In genomic region chr10:115772606-115773005, GRCh38 we compare ENCODE assay signal across 19 cellular contexts.
A peak's percentile ranks its signal among the peaks of the same experiment; 100 is the strongest.
DNase-seq lines count a peak whose midpoint lies in the region; ATAC-seq and TF ChIP-seq lines count a peak whose summit lies in the region.
"Had no signal": no experiment of that assay in that cellular context is flagged by ENCODE, and none has a peak within 500 bp of the region (broad histone marks: within the 10 kb centered on the region; RNA-seq: fewer than 3 reads in every experiment).

No MANE protein-coding gene starts in this region.

- no peak for TF ChIP-seq POLR2A in IMR-90 (IDR thresholded peaks at IDR 0.05; ENCODE audit: low read depth, low read length)

- H4K91ac ChIP-seq in IMR-90 (ENCODE audit: insufficient read depth, low read depth, low read length) (no peak overlapping the region), mesenchymal stem cell (ENCODE audit: low read length) (no peak overlapping the region)

- H2AFZ ChIP-seq in IMR-90 (replicated peaks; ENCODE audit: low read length, poor library complexity) (no peak overlapping the region), mesenchymal stem cell (ENCODE audit: low read depth, low read length) (no peak overlapping the region), GM23338 (no peak overlapping the region)

- H3K36me3 ChIP-seq in IMR-90 (ENCODE audit: control insufficient read depth, insufficient read depth, low read length) (no peaks in the 10 kb centered on the region), mesenchymal stem cell (ENCODE audit: control insufficient read depth in 1 of 2, insufficient read depth in 2 of 2, low read depth in 1 of 2, low read length in 2 of 2) (no peaks in the 10 kb centered on the region), GM23338 (ENCODE audit: insufficient read depth) (no peaks in the 10 kb centered on the region)
- H3K36me3 ChIP-seq: Peyer's patch, prostate gland had no signal

- no peak overlapping the region for H2BK12ac ChIP-seq in mesenchymal stem cell (ENCODE audit: low read length in 2 of 2)

- no CpG with 5 or more reads among the region's 1 CpG for WGBS in IMR-90 (ENCODE audit: extremely low coverage in 2 of 2, insufficient read length in 1 of 2), 2 experiments
- WGBS in mesenchymal stem cell, result no CpG with 5 or more reads among the region's 1 CpG

- H3K27ac Mint-ChIP-seq in chondrocyte (ENCODE audit: unreplicated experiment), result peak overlapping the region; percentile 75
- H3K27ac Mint-ChIP-seq in GM23338, result no peak overlapping the region; the same call in 1 of the 2 replicates
- H3K27ac Mint-ChIP-seq: activated CD4-positive, alpha-beta memory T cell treated with anti-CD3 and anti-CD28 coated beads for 36 hours had no signal

- H2BK120ac ChIP-seq in IMR-90 (ENCODE audit: low read depth, low read length) (no peak overlapping the region), mesenchymal stem cell (ENCODE audit: low read depth, low read length) (no peak overlapping the region)

- no peaks in the 10 kb centered on the region for H3F3A ChIP-seq in GM23338 (replicated peaks; ENCODE audit: low read depth)

- TF ChIP-seq RAD21 in IMR-90 (IDR thresholded peaks at IDR 0.05; ENCODE audit: low read length), result no peak; the same call in 1 of the 2 replicates

- no peak overlapping the region for H2BK5ac ChIP-seq in IMR-90 (ENCODE audit: low read depth, low read length, poor library complexity, severe bottlenecking)
- H2BK5ac ChIP-seq in mesenchymal stem cell (ENCODE audit: low read depth, low read length, poor library complexity, severe bottlenecking), result no peak overlapping the region

- BruUV-seq in IMR-90 (replicated peaks; lab: Mats Ljungman, UMichigan), result no TSS peak

- H4K5ac ChIP-seq in IMR-90 (ENCODE audit: low read depth, low read length), result no peak overlapping the region

- H3K9me2 ChIP-seq in GM23338 (ENCODE audit: insufficient read depth), result no peaks in the 10 kb centered on the region

- dilution Hi-C loops in IMR-90 (cut with HindIII; ENCODE audit: low sequenced_read_pairs, unreplicated experiment), result no loop called here

- POLR2A ChIA-PET in IMR-90 (lab: Charles Lee; ENCODE audit: unreplicated experiment), result no interaction called here

- H2AK5ac ChIP-seq in IMR-90 (ENCODE audit: low read depth, low read length), result no peak overlapping the region
- H2AK5ac ChIP-seq in mesenchymal stem cell (ENCODE audit: low read length, severe bottlenecking), result no peak overlapping the region

- H4K20me1 ChIP-seq in IMR-90 (ENCODE audit: insufficient read depth, low read length) (no peaks in the 10 kb centered on the region), GM23338 (replicated peaks; ENCODE audit: insufficient read depth) (no peaks in the 10 kb centered on the region)

- H3K4me1 ChIP-seq in IMR-90 (ENCODE audit: control insufficient read depth, insufficient read depth, low read length) (no peaks in the 10 kb centered on the region), mesenchymal stem cell (ENCODE audit: control insufficient read depth, insufficient read depth, low read depth, low read length) (no peaks in the 10 kb centered on the region), GM23338 (ENCODE audit: insufficient read depth) (no peaks in the 10 kb centered on the region)
- H3K4me1 ChIP-seq: Peyer's patch, prostate gland had no signal

- no peaks in the 10 kb centered on the region for H3K79me2 ChIP-seq in GM23338 (replicated peaks; ENCODE audit: insufficient read depth)

- H3K4me2 ChIP-seq in IMR-90 (ENCODE audit: low read depth, low read length) (no peak overlapping the region), mesenchymal stem cell (ENCODE audit: low read length, poor library complexity, severe bottlenecking) (no peak overlapping the region), GM23338 (no peak overlapping the region)

- no peak overlapping the region for H2BK15ac ChIP-seq in IMR-90 (ENCODE audit: low read depth, low read length)
- no peak overlapping the region for H2BK15ac ChIP-seq in mesenchymal stem cell (ENCODE audit: low read depth, poor library complexity, severe bottlenecking)

- no peak for TF ChIP-seq CTCF in IMR-90 (conservative IDR thresholded peaks at IDR 0.05; ENCODE audit: low read depth, low read length)
- TF ChIP-seq CTCF in chondrocyte (IDR thresholded peaks at IDR 0.05), result no peak
- TF ChIP-seq CTCF in GM23338 (conservative IDR thresholded peaks at IDR 0.05; ENCODE audit: low read depth in 2 of 2), result no peak

- H3K4me3 Mint-ChIP-seq in chondrocyte (ENCODE audit: unreplicated experiment) (no peak overlapping the region), GM23338 (no peak overlapping the region)
- H3K4me3 Mint-ChIP-seq: activated CD4-positive, alpha-beta memory T cell treated with anti-CD3 and anti-CD28 coated beads for 36 hours had no signal

- intact Hi-C loops in IMR-90 (cut with micrococcal nuclease), result no loop called here

- H2BK20ac ChIP-seq in IMR-90 (ENCODE audit: low read depth, low read length), result no peak overlapping the region

- H3K9ac ChIP-seq in IMR-90 (ENCODE audit: low read depth, low read length) (no peak overlapping the region), mesenchymal stem cell (ENCODE audit: low read length) (peak overlapping the region; percentile 30)

- no peak overlapping the region for H2AK9ac ChIP-seq in IMR-90 (replicated peaks; ENCODE audit: low read depth, low read length, poor library complexity)

- H3K18ac ChIP-seq in IMR-90 (ENCODE audit: low read depth, low read length) (no peak overlapping the region), mesenchymal stem cell (ENCODE audit: low read depth in 1 of 2, low read length in 2 of 2) (no peak overlapping the region)

- ATAC-seq in IMR-90 (ENCODE audit: low read depth), result peak; percentile 91
- ATAC-seq in GM23338, result no peak
- ATAC-seq in esophagus mucosa, result no peak
- ATAC-seq: HepG2 had no signal

- in situ Hi-C loops in IMR-90 (cut with MboI; ENCODE audit: low sequenced_read_pairs), result no loop called here

- CTCF ChIA-PET in IMR-90 (lab: Yijun Ruan, JAX), result interaction anchor here (0.7 kb wide), 1 partner anchor 62 kb away, joined by 3 read pairs; no protein-coding TSS in a partner anchor

- peak; percentile 19 for DNase-seq in AG08396 (ENCODE audit: low spot score)
- peak; percentile 90 for DNase-seq in IMR-90
- no peak for DNase-seq in chondrocyte (ENCODE audit: low spot score)
- DNase-seq in mesenchymal stem cell, result peak; percentile 7
- no peak for DNase-seq in GM23338 (ENCODE audit: low spot score)
- DNase-seq in T1000 (lab: John Stamatoyannopoulos, UW), result no peak
- no peak for DNase-seq in stimulated activated CD4-positive, alpha-beta T cell treated with anti-CD3 and anti-CD28 coated beads, Interleukin-2, amount 100 ng/mL, for 24 hours
- DNase-seq: activated CD4-positive, alpha-beta memory T cell treated with anti-CD3 and anti-CD28 coated beads for 36 hours; activated effector memory CD4-positive, alpha-beta T cell treated with Interleukin-2 at 50 U/mL for 16 hours; erythroblast; H7; midbrain; NCI-H1436 treated with DMSO at 0.1 percent for 48 hours; NCI-H510A; Peyer's patch; stimulated activated naive CD4-positive, alpha-beta T cell had no signal

- H3K23ac ChIP-seq in IMR-90 (ENCODE audit: low read depth, low read length), result no peak overlapping the region
- no peak overlapping the region for H3K23ac ChIP-seq in mesenchymal stem cell (ENCODE audit: low read length in 2 of 2)

- H3K14ac ChIP-seq in IMR-90 (replicated peaks; ENCODE audit: low read depth, low read length) (no peak overlapping the region), mesenchymal stem cell (ENCODE audit: low read length in 2 of 2) (no peak overlapping the region)

- no peak overlapping the region for H3K56ac ChIP-seq in IMR-90 (ENCODE audit: extremely low read depth, insufficient read depth, low read length)

- H3K79me1 ChIP-seq in IMR-90 (ENCODE audit: low read depth in 1 of 2, low read length in 2 of 2), result no peaks in the 10 kb centered on the region
- H3K79me1 ChIP-seq in mesenchymal stem cell (replicated peaks; ENCODE audit: low read length, poor library complexity, severe bottlenecking), result no peaks in the 10 kb centered on the region

- H3K9me3 ChIP-seq in IMR-90 (ENCODE audit: control insufficient read depth, insufficient read depth, low read length) (no peaks in the 10 kb centered on the region), mesenchymal stem cell (ENCODE audit: control insufficient read depth, low read length) (no peaks in the 10 kb centered on the region)
- H3K9me3 ChIP-seq: Peyer's patch, prostate gland had no signal

- H3K27me3 Mint-ChIP-seq in chondrocyte (ENCODE audit: low read depth) (no peaks in the 10 kb centered on the region), GM23338 (ENCODE audit: insufficient read depth, low read depth, poor library complexity) (no peaks in the 10 kb centered on the region)
- H3K27me3 Mint-ChIP-seq: activated CD4-positive, alpha-beta memory T cell treated with anti-CD3 and anti-CD28 coated beads for 36 hours had no signal

- no peaks in the 10 kb centered on the region for H3K9me1 ChIP-seq in IMR-90 (ENCODE audit: insufficient read depth, low read length)

- no peaks in the 10 kb centered on the region for H3K9me3 Mint-ChIP-seq in chondrocyte (ENCODE audit: low read depth)
- H3K9me3 Mint-ChIP-seq in GM23338, result no peaks in the 10 kb centered on the region

- H3K27ac ChIP-seq in IMR-90 (ENCODE audit: insufficient read depth, low read length), result no peak overlapping the region
- H3K27ac ChIP-seq in mesenchymal stem cell (ENCODE audit: low read length, poor library complexity, severe bottlenecking), result peak overlapping the region; percentile 51
- H3K27ac ChIP-seq in GM23338 (ENCODE audit: low read depth), result no peak overlapping the region
- H3K27ac ChIP-seq: Peyer's patch, prostate gland had no signal

- H4K8ac ChIP-seq in IMR-90 (ENCODE audit: low read depth in 2 of 2, low read length in 2 of 2) (no peak overlapping the region), mesenchymal stem cell (ENCODE audit: low read length) (no peak overlapping the region)

- no peaks in the 10 kb centered on the region for H3K27me3 ChIP-seq in IMR-90 (ENCODE audit: control insufficient read depth, insufficient read depth, low read length)
- H3K27me3 ChIP-seq in mesenchymal stem cell (ENCODE audit: control insufficient read depth in 1 of 2, insufficient read depth in 1 of 2, low read length in 2 of 2), result no peaks in the 10 kb centered on the region
- H3K27me3 ChIP-seq in GM23338 (ENCODE audit: insufficient read depth), result no peaks in the 10 kb centered on the region
- H3K27me3 ChIP-seq: Peyer's patch had no signal

- H3K4me3 ChIP-seq in IMR-90 (ENCODE audit: insufficient read depth, low read depth, low read length), result no peak overlapping the region
- H3K4me3 ChIP-seq in mesenchymal stem cell (ENCODE audit: insufficient read depth in 1 of 2, low read depth in 1 of 2, low read length in 2 of 2), result no peak overlapping the region
- no peak overlapping the region for H3K4me3 ChIP-seq in GM23338
- H3K4me3 ChIP-seq: Peyer's patch, prostate gland had no signal

- H3K36me3 Mint-ChIP-seq in chondrocyte (ENCODE audit: low read depth), result no peaks in the 10 kb centered on the region
- no peaks in the 10 kb centered on the region for H3K36me3 Mint-ChIP-seq in GM23338 (ENCODE audit: low read depth)
- H3K36me3 Mint-ChIP-seq: activated CD4-positive, alpha-beta memory T cell treated with anti-CD3 and anti-CD28 coated beads for 36 hours had no signal

- H3K4ac ChIP-seq in IMR-90 (ENCODE audit: low read depth, low read length) (no peak overlapping the region), mesenchymal stem cell (ENCODE audit: low read depth in 1 of 2, low read length in 2 of 2) (no peak overlapping the region)

- peaks cover 34% of the 10 kb centered on the region for H3K4me1 Mint-ChIP-seq in chondrocyte (ENCODE audit: low read depth)
- H3K4me1 Mint-ChIP-seq in GM23338, result peaks cover 2% of the 10 kb centered on the region; the same call in 1 of the 3 replicates

Comparison
In these comparisons a context has a peak if more than half of its experiments do, and no peak if none do; other contexts are left out.
1. DNase-seq: peak in AG08396 (single experiment), IMR-90 (single experiment) and mesenchymal stem cell (single experiment); none in chondrocyte (single experiment), GM23338 (single experiment), T1000 (single experiment) and stimulated activated CD4-positive, alpha-beta T cell treated with anti-CD3 and anti-CD28 coated beads, Interleukin-2, amount 100 ng/mL, for 24 hours (0 of 2).